ENCODE assay signal across 7 cellular contexts in genomic region chr1:234779600-234779999, GRCh38.
DNase-seq lines count a peak whose midpoint lies in the region; ATAC-seq, FAIRE-seq and TF ChIP-seq lines count a peak whose summit lies in the region.
"Not testable (repeated sequence)": the region's sequence is repeated elsewhere in the genome, so short reads cannot be mapped to it uniquely, and the experiment has no call there.

No MANE protein-coding gene starts in this region.

- WGBS in K562 (ENCODE audit: insufficient coverage, low coverage, missing lambda C conversion rate), result 18% methylated on average over 5 of the region's 5 CpGs
- no CpG with 5 or more reads among the region's 5 CpGs for WGBS in neuronal stem cell (ENCODE audit: extremely low coverage in 2 of 2, insufficient read length in 2 of 2, insufficient replicate concordance in 1 of 2), 2 donors

- not testable (repeated sequence) for H4K91ac ChIP-seq in neuronal stem cell (ENCODE audit: low read depth, low read length, poor library complexity)

- not testable (repeated sequence) for H2AFZ ChIP-seq in K562 (ENCODE audit: low read depth, low read length); neuronal stem cell (ENCODE audit: low read length)

- not testable (repeated sequence) for H3K9me1 ChIP-seq in K562 (ENCODE audit: control insufficient read depth, insufficient read depth, low read length)

- not testable (repeated sequence) for BruUV-seq in K562 (replicated peaks; lab: Mats Ljungman, UMichigan)

- intact Hi-C loops in K562 (cut with micrococcal nuclease), result not testable (repeated sequence)

- peak overlapping the region; percentile 27 for H2AK5ac ChIP-seq in neuronal stem cell (ENCODE audit: low read depth, low read length)

- H2BK12ac ChIP-seq in neuronal stem cell (ENCODE audit: low read length), result not testable (repeated sequence)

- not testable (repeated sequence) for H3K4me2 ChIP-seq in K562 (ENCODE audit: insufficient read depth, low read length); neuronal stem cell (ENCODE audit: insufficient read depth, low read length, poor library complexity, severe bottlenecking)

- TF ChIP-seq EP300 in K562 (IDR thresholded peaks at IDR 0.05; ENCODE audit: low read length), result not testable (repeated sequence)

- peak overlapping the region; percentile 64 for H2BK15ac ChIP-seq in neuronal stem cell (ENCODE audit: low read length)

- H3K79me2 ChIP-seq in K562 (ENCODE audit: control insufficient read depth, insufficient read depth, low read length), result not testable (repeated sequence)

- TF ChIP-seq RAD21 in K562 (CRISPR knock-in tag; conservative IDR thresholded peaks at IDR 0.05 in 1 of 2, IDR thresholded peaks at IDR 0.05 in 1 of 2), result not testable (repeated sequence)

- H3K4ac ChIP-seq in neuronal stem cell (ENCODE audit: low read length), result not testable (repeated sequence)

- H3K23ac ChIP-seq in neuronal stem cell (ENCODE audit: low read depth, low read length, poor library complexity), result not testable (repeated sequence)

- peak overlapping the region; percentile 11 for H2BK5ac ChIP-seq in neuronal stem cell (ENCODE audit: low read length)

- not testable (repeated sequence) for H3K9me3 ChIP-seq in K562 (replicated peaks; ENCODE audit: control insufficient read depth, insufficient read depth, low read depth, low read length); neuronal stem cell (replicated peaks in 1 of 2; ENCODE audit: control insufficient read depth in 2 of 2, insufficient read depth in 1 of 2, low read depth in 1 of 2, low read length in 2 of 2)

- H3K27ac ChIP-seq in HL-60 (replicated peaks), result peak overlapping the region; percentile 99; the same call in 1 of the 2 replicates
- H3K27ac ChIP-seq in K562 (ENCODE audit: extremely low read depth, low read depth, low read length); neuronal stem cell (replicated peaks; ENCODE audit: low read length): not testable (repeated sequence)

- H3K14ac ChIP-seq in neuronal stem cell (ENCODE audit: low read length), result not testable (repeated sequence)

- not testable (repeated sequence) for H3K27ac Mint-ChIP-seq in WTC11, type B pancreatic cell

- not testable (repeated sequence) for H3K9me3 Mint-ChIP-seq in WTC11, type B pancreatic cell

- H3K4me3 ChIP-seq in HL-60 (replicated peaks; ENCODE audit: insufficient read depth, low read length); K562; neuronal stem cell (ENCODE audit: low read length in 2 of 2): not testable (repeated sequence)

- in situ Hi-C loops in K562 (cut with MboI), result not testable (repeated sequence)

- H3K9ac ChIP-seq in K562 (ENCODE audit: insufficient read depth in 1 of 2, low read depth in 2 of 2, low read length in 2 of 2); neuronal stem cell (ENCODE audit: low read depth, low read length, poor library complexity): not testable (repeated sequence)

- H4K20me1 ChIP-seq in K562 (replicated peaks; ENCODE audit: control insufficient read depth, insufficient read depth, low read length), result not testable (repeated sequence)

- TF ChIP-seq POLR2A in K562 (conservative IDR thresholded peaks at IDR 0.05), result not testable (repeated sequence)

- not testable (repeated sequence) for H3K36me3 ChIP-seq in K562 (ENCODE audit: control insufficient read depth, insufficient read depth, low read length); neuronal stem cell (replicated peaks in 1 of 2; ENCODE audit: control insufficient read depth in 2 of 2, insufficient read depth in 2 of 2, low read length in 2 of 2)

- peak overlapping the region; percentile 0 for H2BK120ac ChIP-seq in neuronal stem cell (ENCODE audit: low read depth, low read length)

- H3K27me3 ChIP-seq in HL-60 (ENCODE audit: insufficient read depth, poor library complexity, severe bottlenecking), result not testable (repeated sequence)
- H3K27me3 ChIP-seq in K562 (ENCODE audit: control insufficient read depth in 2 of 2, insufficient read depth in 2 of 2, low read length in 2 of 2) (peaks cover 53 to 57% of the 10 kb centered on the region in 2 experiments), neuronal stem cell (ENCODE audit: control insufficient read depth in 3 of 3, insufficient read depth in 3 of 3, low read depth in 1 of 3, low read length in 3 of 3) (peaks cover 0 to 53% (median 6%) of the 10 kb centered on the region in 3 experiments)

- H3K4me1 ChIP-seq in K562 (replicated peaks in 1 of 2; ENCODE audit: control insufficient read depth in 2 of 2, insufficient read depth in 2 of 2, low read length in 2 of 2), result peaks cover 9 to 18% of the 10 kb centered on the region in 2 experiments
- H3K4me1 ChIP-seq in neuronal stem cell (ENCODE audit: control insufficient read depth in 2 of 2, insufficient read depth in 1 of 2, low read depth in 1 of 2, low read length in 2 of 2), result not testable (repeated sequence)

- TF ChIP-seq CTCF in D721Med (IDR thresholded peaks at IDR 0.05; ENCODE audit: insufficient read depth, missing control alignments); HL-60 (IDR thresholded peaks at IDR 0.05; ENCODE audit: insufficient read depth, low read length); WTC11 (IDR thresholded peaks at IDR 0.05); K562 (IDR thresholded peaks at IDR 0.05 in 2 of 3, conservative IDR thresholded peaks at IDR 0.05 in 1 of 3; ENCODE audit: insufficient read depth in 2 of 3, low read depth in 1 of 3, low read length in 3 of 3); type B pancreatic cell (conservative IDR thresholded peaks at IDR 0.05): not testable (repeated sequence)

- not testable (repeated sequence) for H3K27me3 Mint-ChIP-seq in WTC11 (ENCODE audit: low read depth); type B pancreatic cell

- H4K8ac ChIP-seq in neuronal stem cell (ENCODE audit: low read depth, low read length), result not testable (repeated sequence)

- not testable (repeated sequence) for ATAC-seq in WTC11, K562

- H3K79me1 ChIP-seq in neuronal stem cell (ENCODE audit: low read depth, low read length), result not testable (repeated sequence)

- not testable (repeated sequence) for FAIRE-seq in D721Med (lab: Jason Lieb, UNC); K562 (lab: Jason Lieb, UNC)

- not testable (repeated sequence) for H3K18ac ChIP-seq in neuronal stem cell (ENCODE audit: low read length)

- not testable (repeated sequence) for H3K36me3 Mint-ChIP-seq in WTC11, type B pancreatic cell

- POLR2A ChIA-PET in WTC11 (lab: Charles Lee), result not testable (repeated sequence)
- POLR2A ChIA-PET in K562 (lab: Yijun Ruan, JAX), result interaction anchor here (0.6 kb wide), 1 partner anchor 131 kb away, joined by 3 read pairs; no protein-coding TSS in a partner anchor

- peak; percentile 68 for DNase-seq in D721Med (ENCODE audit: insufficient read length, low spot score)
- not testable (repeated sequence) for DNase-seq in HL-60 (ENCODE audit: low read depth in 1 of 2, low spot score in 1 of 2); WTC11 (ENCODE audit: low spot score); K562 (ENCODE audit: extremely low read depth in 1 of 4, low spot score in 3 of 4); neuronal stem cell (ENCODE audit: low spot score)
- DNase-seq in NCI-H82 treated with DMSO at 0.1 percent for 48 hours (lab: John Stamatoyannopoulos, UW; ENCODE audit: unreplicated experiment), result peak; percentile 100
- peak; percentile 56 for DNase-seq in type B pancreatic cell (ENCODE audit: extremely low spot score, unreplicated experiment)

- not testable (repeated sequence) for H3K4me1 Mint-ChIP-seq in WTC11; type B pancreatic cell (ENCODE audit: unreplicated experiment)

- CTCF ChIA-PET in WTC11 (lab: Charles Lee), result interaction anchor here (1.3 kb wide), 1 partner anchor 304 kb away, joined by 3 read pairs; no protein-coding TSS in a partner anchor
- CTCF ChIA-PET in K562 (lab: Yijun Ruan, JAX; ENCODE audit: low intra/inter-chr PET ratio), result not testable (repeated sequence)

- not testable (repeated sequence) for H3K4me3 Mint-ChIP-seq in WTC11, type B pancreatic cell

TF ChIP-seq in WTC11, 78 proteins besides CTCF, POLR2A, EP300 and RAD21:
- 0 out of 2 replicates have a peak, but pooled peaks have one; percentile 12 for TF ChIP-seq ATF1 (CRISPR knock-in tag; IDR thresholded peaks at IDR 0.05)
TF ChIP-seq in WTC11: peak in this region for 1; not testable (repeated sequence) for 77.

TF ChIP-seq in K562, 482 proteins besides CTCF, POLR2A, EP300 and RAD21 (continues in another document):
- TF ChIP-seq BRCA1 (IDR thresholded peaks at IDR 0.05); PBX2 (tag; conservative IDR thresholded peaks at IDR 0.05; ENCODE audit: low read depth): not testable (repeated sequence)
- TF ChIP-seq BRCA1 (CRISPR knock-in tag; IDR thresholded peaks at IDR 0.05), result 0 out of 2 replicates have a peak, but pooled peaks have one; percentile 87
- TF ChIP-seq HDAC8 (tag; IDR thresholded peaks at IDR 0.05), result 0 out of 2 replicates have a peak, but pooled peaks have one; percentile 40
- TF ChIP-seq PBX2 (CRISPR knock-in tag; IDR thresholded peaks at IDR 0.05; ENCODE audit: low read depth), result 0 out of 2 replicates have a peak, but pooled peaks have one; percentile 4
